In genomic region chr1:26045712-26046312, GRCh38 we compare ENCODE assay signal across 10 cellular contexts. TPM values are rescaled to one million over a fixed set of nuclear protein-coding genes. Genes with fewer than 3 reads are reported as not detected.
DNase-seq lines count a peak whose midpoint lies in the region; ATAC-seq and TF ChIP-seq lines count a peak whose summit lies in the region.
"Had no signal": no experiment of that assay in that cellular context is flagged by ENCODE, and none has a peak within 500 bp of the region (broad histone marks: within the 10 kb centered on the region; RNA-seq: fewer than 3 reads in every experiment).

A gene with protein sequence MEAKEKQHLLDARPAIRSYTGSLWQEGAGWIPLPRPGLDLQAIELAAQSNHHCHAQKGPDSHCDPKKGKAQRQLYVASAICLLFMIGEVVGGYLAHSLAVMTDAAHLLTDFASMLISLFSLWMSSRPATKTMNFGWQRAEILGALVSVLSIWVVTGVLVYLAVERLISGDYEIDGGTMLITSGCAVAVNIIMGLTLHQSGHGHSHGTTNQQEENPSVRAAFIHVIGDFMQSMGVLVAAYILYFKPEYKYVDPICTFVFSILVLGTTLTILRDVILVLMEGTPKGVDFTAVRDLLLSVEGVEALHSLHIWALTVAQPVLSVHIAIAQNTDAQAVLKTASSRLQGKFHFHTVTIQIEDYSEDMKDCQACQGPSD (minus strand): TSS chr1:26046118. CDS start chr1:26045896, 222 bp downstream.

- H3K27ac Mint-ChIP-seq in natural killer cell treated with Interleukin-12 subunit alpha and Interleukin-12 subunit beta and Interleukin-15 and Interleukin-18, amount 100 ng/mL, for 72 hours: no peak within 1 kb of the TSS

- H3K4me3 Mint-ChIP-seq in natural killer cell treated with Interleukin-12 subunit alpha and Interleukin-12 subunit beta and Interleukin-15 and Interleukin-18, amount 100 ng/mL, for 72 hours: no peak within 1 kb of the TSS

- H3K27me3 Mint-ChIP-seq in natural killer cell treated with Interleukin-12 subunit alpha and Interleukin-12 subunit beta and Interleukin-15 and Interleukin-18, amount 100 ng/mL, for 72 hours: peaks cover 33 to 34% of the 10 kb centered on the region in 2 donors

- no peak within 1 kb of the TSS for H3K9ac ChIP-seq in parathyroid adenoma

- CTCF ChIA-PET in HEK293 (lab: Yijun Ruan, JAX): interaction anchor here (1.1 kb wide), 1 partner anchor 10 kb away, joined by 4 read pairs; no protein-coding TSS in a partner anchor

- no peaks in the 10 kb centered on the region for H3K36me3 ChIP-seq in HEK293 (ENCODE audit: control insufficient read depth in 2 of 2, insufficient read depth in 1 of 2, low read length in 2 of 2)
- no peaks in the 10 kb centered on the region for H3K36me3 ChIP-seq in RWPE2 (ENCODE audit: low read depth)
- peaks cover 0 to 3% (median 0%) of the 10 kb centered on the region in 9 donors for H3K36me3 ChIP-seq in heart right ventricle
- H3K36me3 ChIP-seq in parathyroid adenoma (ENCODE audit: control insufficient read depth, insufficient read depth, low read length): no peaks in the 10 kb centered on the region
- no peaks in the 10 kb centered on the region for H3K36me3 ChIP-seq in SJCRH30

- no peaks in the 10 kb centered on the region for H3K9me3 ChIP-seq in HEK293 (ENCODE audit: control insufficient read depth, insufficient read depth, low read depth, low read length)
- no peaks in the 10 kb centered on the region for H3K9me3 ChIP-seq in RWPE2 (ENCODE audit: severe bottlenecking)
- H3K9me3 ChIP-seq in heart right ventricle: no peaks in the 10 kb centered on the region
- H3K9me3 ChIP-seq in parathyroid adenoma (ENCODE audit: control insufficient read depth, low read length): no peaks in the 10 kb centered on the region
- no peaks in the 10 kb centered on the region for H3K9me3 ChIP-seq in SJCRH30 (replicated peaks)

- H3K27me3 ChIP-seq in RWPE2 (ENCODE audit: insufficient read depth, poor library complexity, severe bottlenecking) (peaks cover 52% of the 10 kb centered on the region), heart right ventricle (peaks cover 0 to 68% (median 60%) of the 10 kb centered on the region in 7 donors), parathyroid adenoma (ENCODE audit: control insufficient read depth, insufficient read depth, low read length) (peaks cover 18% of the 10 kb centered on the region), SJCRH30 (peaks cover 57% of the 10 kb centered on the region)

- peaks cover 0 to 8% of the 10 kb centered on the region in 2 donors for H3K4me1 Mint-ChIP-seq in natural killer cell treated with Interleukin-12 subunit alpha and Interleukin-12 subunit beta and Interleukin-15 and Interleukin-18, amount 100 ng/mL, for 72 hours (ENCODE audit: low read depth in 2 of 2)

- H2AFZ ChIP-seq in parathyroid adenoma: peak within 1 kb of the TSS; percentile 28

- POLR2A ChIA-PET in HEK293 (lab: Yijun Ruan, JAX): no interaction called here

- H3K27ac ChIP-seq in HEK293 (ENCODE audit: extremely low read depth, low read depth, low read length): no peak within 1 kb of the TSS
- no peak within 1 kb of the TSS for H3K27ac ChIP-seq in RWPE2 (ENCODE audit: poor library complexity, severe bottlenecking)
- peak within 1 kb of the TSS in 3 of 10 donors; percentile 6 to 58 (median 35) for H3K27ac ChIP-seq in heart right ventricle
- no peak within 1 kb of the TSS for H3K27ac ChIP-seq in parathyroid adenoma
- H3K27ac ChIP-seq in SJCRH30: no peak within 1 kb of the TSS

- peak within 1 kb of the TSS; percentile 56 for H3K4me2 ChIP-seq in parathyroid adenoma (ENCODE audit: low read length)

- TF ChIP-seq CTCF in HEK293 (tag by site-specific recombination; IDR thresholded peaks at IDR 0.05) (no peak), RWPE2 (IDR thresholded peaks at IDR 0.05; ENCODE audit: poor library complexity, severe bottlenecking) (no peak), heart right ventricle (IDR thresholded peaks at IDR 0.05) (no peak), parathyroid adenoma (IDR thresholded peaks at IDR 0.05) (no peak)

- H3K4me3 ChIP-seq in HEK293 (ENCODE audit: low read depth, low read length) (peak within 1 kb of the TSS; percentile 5; the same call in 1 of the 2 replicates), RWPE2 (ENCODE audit: severe bottlenecking) (peak within 1 kb of the TSS; percentile 11), heart right ventricle (peak within 1 kb of the TSS; percentile 21 to 48 (median 34)), parathyroid adenoma (ENCODE audit: low read depth, low read length) (peak within 1 kb of the TSS; percentile 25), SJCRH30 (no peak within 1 kb of the TSS)

- 1% methylated on average over 59 to 69 of the region's 69 CpGs for WGBS in heart right ventricle, 2 donors

- H3K4me1 ChIP-seq in HEK293 (ENCODE audit: control insufficient read depth, insufficient read depth, low read length): no peaks in the 10 kb centered on the region
- H3K4me1 ChIP-seq in RWPE2 (ENCODE audit: insufficient read depth, poor library complexity, severe bottlenecking): no peaks in the 10 kb centered on the region
- H3K4me1 ChIP-seq in heart right ventricle: peaks cover 0 to 55% (median 16%) of the 10 kb centered on the region in 9 donors
- no peaks in the 10 kb centered on the region for H3K4me1 ChIP-seq in parathyroid adenoma
- no peaks in the 10 kb centered on the region for H3K4me1 ChIP-seq in SJCRH30

- ATAC-seq in RWPE2 (ENCODE audit: low read depth): peak; percentile 51
- ATAC-seq in heart right ventricle: peak in 7 of 8 donors; percentile 6 to 62 (median 18)
- no peak for ATAC-seq in GM18861 (IDR thresholded peaks at IDR 0.05; ENCODE audit: unreplicated experiment)
- no peak for ATAC-seq in natural killer cell treated with Interleukin-12 subunit alpha and Interleukin-12 subunit beta and Interleukin-15 and Interleukin-18, amount 100 ng/mL, for 72 hours

- H3K36me3 Mint-ChIP-seq in natural killer cell treated with Interleukin-12 subunit alpha and Interleukin-12 subunit beta and Interleukin-15 and Interleukin-18, amount 100 ng/mL, for 72 hours: no peaks in the 10 kb centered on the region

- intact Hi-C loops in heart right ventricle (cut with DNase I): no loop called here

- no peaks in the 10 kb centered on the region for H3K9me3 Mint-ChIP-seq in natural killer cell treated with Interleukin-12 subunit alpha and Interleukin-12 subunit beta and Interleukin-15 and Interleukin-18, amount 100 ng/mL, for 72 hours

- no peaks in the 10 kb centered on the region for H3K79me2 ChIP-seq in parathyroid adenoma

- DNase-seq in RWPE2 (ENCODE audit: low spot score): no peak
- DNase-seq in heart right ventricle: no peak
- DNase-seq in SJCRH30: no peak
- no peak for DNase-seq in natural killer cell treated with Interleukin-12 subunit alpha and Interleukin-12 subunit beta and Interleukin-15 and Interleukin-18, amount 100 ng/mL, for 72 hours (ENCODE audit: low spot score)
- DNase-seq: foreskin fibroblast, NCI-H345, T1000 had no signal

TF ChIP-seq in HEK293, 187 proteins besides CTCF, POLR2A, EP300 and RAD21:
- TF ChIP-seq MZF1 (tag by site-specific recombination; IDR thresholded peaks at IDR 0.05; ENCODE audit: borderline replicate concordance): no peak
- TF ChIP-seq, protein P1, sequence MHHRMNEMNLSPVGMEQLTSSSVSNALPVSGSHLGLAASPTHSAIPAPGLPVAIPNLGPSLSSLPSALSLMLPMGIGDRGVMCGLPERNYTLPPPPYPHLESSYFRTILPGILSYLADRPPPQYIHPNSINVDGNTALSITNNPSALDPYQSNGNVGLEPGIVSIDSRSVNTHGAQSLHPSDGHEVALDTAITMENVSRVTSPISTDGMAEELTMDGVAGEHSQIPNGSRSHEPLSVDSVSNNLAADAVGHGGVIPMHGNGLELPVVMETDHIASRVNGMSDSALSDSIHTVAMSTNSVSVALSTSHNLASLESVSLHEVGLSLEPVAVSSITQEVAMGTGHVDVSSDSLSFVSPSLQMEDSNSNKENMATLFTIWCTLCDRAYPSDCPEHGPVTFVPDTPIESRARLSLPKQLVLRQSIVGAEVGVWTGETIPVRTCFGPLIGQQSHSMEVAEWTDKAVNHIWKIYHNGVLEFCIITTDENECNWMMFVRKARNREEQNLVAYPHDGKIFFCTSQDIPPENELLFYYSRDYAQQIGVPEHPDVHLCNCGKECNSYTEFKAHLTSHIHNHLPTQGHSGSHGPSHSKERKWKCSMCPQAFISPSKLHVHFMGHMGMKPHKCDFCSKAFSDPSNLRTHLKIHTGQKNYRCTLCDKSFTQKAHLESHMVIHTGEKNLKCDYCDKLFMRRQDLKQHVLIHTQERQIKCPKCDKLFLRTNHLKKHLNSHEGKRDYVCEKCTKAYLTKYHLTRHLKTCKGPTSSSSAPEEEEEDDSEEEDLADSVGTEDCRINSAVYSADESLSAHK (tag by site-specific recombination; IDR thresholded peaks at IDR 0.05): no peak

RNA-seq across cellular contexts. Expression of the gene that starts here (rescaled TPM):
- total RNA-seq in heart right ventricle: 10 to 100 TPM in 3 of 10 donors, 1 to 10 TPM in 7; 2.6 to 14.4 (median 8.9) TPM
- polyA plus RNA-seq in heart right ventricle: 1 to 10 TPM in 1 of 2 donors, under 1 TPM in 1; 0.97 to 3.6 TPM
- total RNA-seq in SJCRH30 (2014; rRNA removed; shearing (Covaris generic)): 0.08 and 0.26 TPM in 2 replicates
- not detected for total RNA-seq in natural killer cell treated with Interleukin-12 subunit alpha and Interleukin-12 subunit beta and Interleukin-15 and Interleukin-18, amount 100 ng/mL, for 72 hours

Comparison
In these comparisons a context has a peak if more than half of its experiments do, and no peak if none do; other contexts are left out.
1. ATAC-seq: peak in RWPE2 (single experiment) and heart right ventricle (7 of 8); none in GM18861 (single experiment) and natural killer cell treated with Interleukin-12 subunit alpha and Interleukin-12 subunit beta and Interleukin-15 and Interleukin-18, amount 100 ng/mL, for 72 hours (0 of 2).